Comparison of ENCODE assay signal across 9 cellular contexts in genomic region chr1:201648911-201649775, GRCh38.
DNase-seq lines count a peak whose midpoint lies in the region; ATAC-seq and TF ChIP-seq lines count a peak whose summit lies in the region.
"Had no signal": no experiment of that assay in that cellular context is flagged by ENCODE, and none has a peak within 500 bp of the region (broad histone marks: within the 10 kb centered on the region; RNA-seq: fewer than 3 reads in every experiment).

No MANE protein-coding gene starts in this region.

- intact Hi-C loops in heart right ventricle (cut with DNase I): loop anchor here in 6 of 10 donors (5.0 to 10.0 kb wide), 8 partner anchors 43 to 87 kb away; no protein-coding TSS in a partner anchor
- intact Hi-C loops in activated CD4-positive, alpha-beta memory T cell treated with anti-CD3 and anti-CD28 coated beads for 36 hours (cut with micrococcal nuclease): no loop called here

- ATAC-seq in heart right ventricle (peak in 5 of 8 donors; percentile 0 to 10 (median 2)), HG02798 (IDR thresholded peaks at IDR 0.05; ENCODE audit: poor library complexity, unreplicated experiment) (no peak), HG03571 (IDR thresholded peaks at IDR 0.05; ENCODE audit: unreplicated experiment) (no peak)

- H3K27me3 ChIP-seq in heart right ventricle: peaks cover 0 to 17% (median 0%) of the 10 kb centered on the region in 7 donors
- H3K27me3 ChIP-seq in skeletal muscle tissue (ENCODE audit: control insufficient read depth in 3 of 3, insufficient read depth in 3 of 3, low read length in 3 of 3): peaks cover 14 to 43% (median 16%) of the 10 kb centered on the region in 3 donors
- H3K27me3 ChIP-seq: adrenal gland had no signal

- WGBS in heart right ventricle, 2 donors: 19 to 35% methylated on average over 52 of the region's 52 CpGs

- POLR2A ChIA-PET in activated CD4-positive, alpha-beta memory T cell treated with anti-CD3 and anti-CD28 coated beads for 36 hours (lab: Charles Lee): no interaction called here

- CTCF ChIA-PET in activated CD4-positive, alpha-beta memory T cell treated with anti-CD3 and anti-CD28 coated beads for 36 hours (lab: Charles Lee): interaction anchor here (0.6 to 1.3 kb wide), 2 partner anchors 24 to 90 kb away, joined by 3 to 6 read pairs; no protein-coding TSS in a partner anchor

- peak; percentile 42 for DNase-seq in GM10266 (ENCODE audit: extremely low spot score)
- DNase-seq in SHP77 (lab: John Stamatoyannopoulos, UW): peak; percentile 30 to 63
- no peak for DNase-seq in heart right ventricle
- no peak for DNase-seq in mesenteric fat pad (ENCODE audit: low spot score)
- no peak for DNase-seq in activated CD4-positive, alpha-beta memory T cell treated with anti-CD3 and anti-CD28 coated beads for 36 hours

- no peak for TF ChIP-seq CTCF in GM10266 (IDR thresholded peaks at IDR 0.05; ENCODE audit: control insufficient read depth, insufficient read depth, low read depth, missing control alignments)
- no peak for TF ChIP-seq CTCF in heart right ventricle (IDR thresholded peaks at IDR 0.05)

- H3K9me3 ChIP-seq in heart right ventricle (no peaks in the 10 kb centered on the region), skeletal muscle tissue (ENCODE audit: control insufficient read depth in 3 of 3, low read length in 3 of 3) (no peaks in the 10 kb centered on the region)
- H3K9me3 ChIP-seq: adrenal gland had no signal

- peaks cover 0 to 17% (median 0%) of the 10 kb centered on the region in 9 donors for H3K36me3 ChIP-seq in heart right ventricle
- H3K36me3 ChIP-seq in skeletal muscle tissue (ENCODE audit: control insufficient read depth in 3 of 3, insufficient read depth in 3 of 3, low read length in 3 of 3): no peaks in the 10 kb centered on the region
- H3K36me3 ChIP-seq: adrenal gland had no signal

- H3K9me3 Mint-ChIP-seq in activated CD4-positive, alpha-beta memory T cell treated with anti-CD3 and anti-CD28 coated beads for 36 hours: no peaks in the 10 kb centered on the region

- no peak overlapping the region for H3K27ac Mint-ChIP-seq in activated CD4-positive, alpha-beta memory T cell treated with anti-CD3 and anti-CD28 coated beads for 36 hours

- peaks cover 44% of the 10 kb centered on the region for H3K27me3 Mint-ChIP-seq in activated CD4-positive, alpha-beta memory T cell treated with anti-CD3 and anti-CD28 coated beads for 36 hours

- H3K4me3 Mint-ChIP-seq in activated CD4-positive, alpha-beta memory T cell treated with anti-CD3 and anti-CD28 coated beads for 36 hours: no peak overlapping the region

- H3K4me1 ChIP-seq in heart right ventricle: peaks cover 16 to 83% (median 47%) of the 10 kb centered on the region in 9 donors
- H3K4me1 ChIP-seq in skeletal muscle tissue (ENCODE audit: control insufficient read depth in 3 of 3, insufficient read depth in 3 of 3, low read length in 3 of 3): peaks cover 30 to 41% (median 31%) of the 10 kb centered on the region in 3 donors

- H3K27ac ChIP-seq in heart right ventricle (peak overlapping the region in 9 of 10 donors; percentile 61 to 95 (median 81)), skeletal muscle tissue (ENCODE audit: low read depth, low read length) (peak overlapping the region; percentile 26)

- no peaks in the 10 kb centered on the region for H3K36me3 Mint-ChIP-seq in activated CD4-positive, alpha-beta memory T cell treated with anti-CD3 and anti-CD28 coated beads for 36 hours

- H3K4me3 ChIP-seq in heart right ventricle (peak overlapping the region; percentile 60 to 90 (median 67)), skeletal muscle tissue (ENCODE audit: low read length in 3 of 3) (peak overlapping the region; percentile 56 to 69 (median 67))

- H3K9ac ChIP-seq in skeletal muscle tissue (ENCODE audit: low read depth in 1 of 3, low read length in 3 of 3): peak overlapping the region; percentile 7 to 68 (median 50)

- peaks cover 3% of the 10 kb centered on the region for H3K4me1 Mint-ChIP-seq in activated CD4-positive, alpha-beta memory T cell treated with anti-CD3 and anti-CD28 coated beads for 36 hours (ENCODE audit: low read depth)

Comparison
In these comparisons a context has a peak if more than half of its experiments do, and no peak if none do; other contexts are left out.
1. DNase-seq: peak in GM10266 (single experiment) and SHP77 (2 of 2); none in heart right ventricle (0 of 2), mesenteric fat pad (single experiment) and activated CD4-positive, alpha-beta memory T cell treated with anti-CD3 and anti-CD28 coated beads for 36 hours (single experiment).
2. ATAC-seq: peak in heart right ventricle (5 of 8); none in HG02798 (single experiment) and HG03571 (single experiment).